ENCODE assay signal across 20 cellular contexts in the genomic region with DNA sequence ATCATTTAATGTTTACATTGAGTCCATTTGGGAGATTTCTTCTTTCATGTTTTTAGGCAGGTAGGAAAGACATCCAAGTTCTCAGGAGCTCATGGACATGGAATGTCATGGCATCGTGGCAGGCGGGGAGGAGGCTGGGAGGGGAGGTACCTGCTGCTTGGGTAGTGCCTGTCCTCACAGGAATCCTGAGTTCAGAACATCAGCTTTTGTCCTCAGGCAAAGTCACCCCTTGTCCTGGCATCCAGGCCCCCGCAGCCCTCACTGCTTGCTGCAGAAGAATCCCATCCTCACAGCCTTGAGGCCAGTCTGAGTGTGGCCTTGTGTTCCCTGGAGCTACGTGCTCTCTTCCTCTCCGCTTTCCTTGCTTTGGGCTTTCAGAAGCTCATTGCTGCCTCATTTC.
"Had no signal": no experiment of that assay in that cellular context is flagged by ENCODE, and none has a peak within 500 bp of the region (broad histone marks: within the 10 kb centered on the region; RNA-seq: fewer than 3 reads in every experiment).

No MANE protein-coding gene starts in this region.

- H2AFZ ChIP-seq: neural progenitor cell had no signal

- H3K4me3 ChIP-seq: neural progenitor cell, testis, uterus had no signal

- H3K4me3 Mint-ChIP-seq: activated CD4-positive, alpha-beta memory T cell treated with anti-CD3 and anti-CD28 coated beads, Interleukin-2, amount 10 ng/mL, durations not matched to agents 7 days and 5 days; activated CD4-positive, alpha-beta T cell treated with anti-CD3 and anti-CD28 coated beads, Interleukin-2, amount 10 ng/mL, durations not matched to agents 24 days and 14 days; activated naive CD4-positive, alpha-beta T cell treated with anti-CD3 and anti-CD28 coated beads, Interleukin-2, amount 10 ng/mL, durations not matched to agents 7 days and 5 days; activated naive CD8-positive, alpha-beta T cell treated with anti-CD3 and anti-CD28 coated beads, Interleukin-2, amount 50 U/mL, for 24 hours; activated T-cell treated with anti-CD3 and anti-CD28 coated beads, Interleukin-2, amount 50 U/mL, for 72 hours; dendritic cell treated with granulocyte-macrophage colony-stimulating factor and Interleukin-4, amounts not matched to agents 40 ng/mL and 50 ng/mL, for 4 days; neural progenitor cell; stimulated activated naive B cell treated with anti-CD40 and anti-IgM and Interleukin-4, amounts not matched to agents 10 μg/mL and 1 μg/mL and 100 μg/mL, for 72 hours had no signal

- H3K9me3 Mint-ChIP-seq: activated CD4-positive, alpha-beta memory T cell treated with anti-CD3 and anti-CD28 coated beads, Interleukin-2, amount 10 ng/mL, durations not matched to agents 7 days and 5 days; activated CD4-positive, alpha-beta T cell treated with anti-CD3 and anti-CD28 coated beads, Interleukin-2, amount 10 ng/mL, durations not matched to agents 24 days and 14 days; activated naive CD4-positive, alpha-beta T cell treated with anti-CD3 and anti-CD28 coated beads, Interleukin-2, amount 10 ng/mL, durations not matched to agents 7 days and 5 days; activated naive CD8-positive, alpha-beta T cell treated with anti-CD3 and anti-CD28 coated beads, Interleukin-2, amount 50 U/mL, for 24 hours; activated T-cell treated with anti-CD3 and anti-CD28 coated beads, Interleukin-2, amount 50 U/mL, for 72 hours; dendritic cell treated with granulocyte-macrophage colony-stimulating factor and Interleukin-4, amounts not matched to agents 40 ng/mL and 50 ng/mL, for 4 days; neural progenitor cell; stimulated activated naive B cell treated with anti-CD40 and anti-IgM and Interleukin-4, amounts not matched to agents 10 μg/mL and 1 μg/mL and 100 μg/mL, for 72 hours had no signal

- H3K36me3 Mint-ChIP-seq: activated naive CD4-positive, alpha-beta T cell treated with anti-CD3 and anti-CD28 coated beads, Interleukin-2, amount 10 ng/mL, durations not matched to agents 7 days and 5 days; neural progenitor cell; stimulated activated naive B cell treated with anti-CD40 and anti-IgM and Interleukin-4, amounts not matched to agents 10 μg/mL and 1 μg/mL and 100 μg/mL, for 72 hours had no signal

- H3K36me3 ChIP-seq: neural progenitor cell, uterus had no signal

- H3K9ac ChIP-seq: neural progenitor cell had no signal

- H3K9me3 ChIP-seq: testis, uterus had no signal

- H3K4me1 Mint-ChIP-seq: activated CD4-positive, alpha-beta memory T cell treated with anti-CD3 and anti-CD28 coated beads, Interleukin-2, amount 10 ng/mL, durations not matched to agents 7 days and 5 days; activated CD4-positive, alpha-beta T cell treated with anti-CD3 and anti-CD28 coated beads, Interleukin-2, amount 10 ng/mL, durations not matched to agents 24 days and 14 days; activated naive CD4-positive, alpha-beta T cell treated with anti-CD3 and anti-CD28 coated beads, Interleukin-2, amount 10 ng/mL, durations not matched to agents 7 days and 5 days; activated naive CD8-positive, alpha-beta T cell treated with anti-CD3 and anti-CD28 coated beads, Interleukin-2, amount 50 U/mL, for 24 hours had no signal

- H3K27ac Mint-ChIP-seq: activated CD4-positive, alpha-beta memory T cell treated with anti-CD3 and anti-CD28 coated beads, Interleukin-2, amount 10 ng/mL, durations not matched to agents 7 days and 5 days; activated CD4-positive, alpha-beta T cell treated with anti-CD3 and anti-CD28 coated beads, Interleukin-2, amount 10 ng/mL, durations not matched to agents 24 days and 14 days; activated naive CD4-positive, alpha-beta T cell treated with anti-CD3 and anti-CD28 coated beads, Interleukin-2, amount 10 ng/mL, durations not matched to agents 7 days and 5 days; activated naive CD8-positive, alpha-beta T cell treated with anti-CD3 and anti-CD28 coated beads, Interleukin-2, amount 50 U/mL, for 24 hours; activated T-cell treated with anti-CD3 and anti-CD28 coated beads, Interleukin-2, amount 50 U/mL, for 72 hours; dendritic cell treated with granulocyte-macrophage colony-stimulating factor and Interleukin-4, amounts not matched to agents 40 ng/mL and 50 ng/mL, for 4 days; stimulated activated naive B cell treated with anti-CD40 and anti-IgM and Interleukin-4, amounts not matched to agents 10 μg/mL and 1 μg/mL and 100 μg/mL, for 72 hours had no signal

- H3K27ac ChIP-seq: foreskin keratinocyte, neural progenitor cell, testis, uterus, VCaP had no signal

- DNase-seq: activated CD4-positive, alpha-beta memory T cell treated with anti-CD3 and anti-CD28 coated beads, Interleukin-2, amount 10 ng/mL, durations not matched to agents 7 days and 5 days; activated CD4-positive, alpha-beta T cell treated with anti-CD3 and anti-CD28 coated beads, Interleukin-2, amount 10 ng/mL, durations not matched to agents 24 days and 14 days; activated effector memory CD4-positive, alpha-beta T cell treated with Interleukin-2 at 50 U/mL for 16 hours; activated naive CD4-positive, alpha-beta T cell treated with anti-CD3 and anti-CD28 coated beads, Interleukin-2, amount 10 ng/mL, durations not matched to agents 7 days and 5 days; activated naive CD8-positive, alpha-beta T cell treated with anti-CD3 and anti-CD28 coated beads, Interleukin-2, amount 50 U/mL, for 24 hours; activated T-cell treated with anti-CD3 and anti-CD28 coated beads, Interleukin-2, amount 50 U/mL, for 72 hours; effector CD4-positive, alpha-beta T cell; erythroblast; foreskin keratinocyte; hippocampal formation; left ventricle myocardium superior; stimulated activated CD4-positive, alpha-beta T cell treated with anti-CD3 and anti-CD28 coated beads, Interleukin-2, amount 100 ng/mL, for 48 hours; stimulated activated CD8-positive, alpha-beta memory T cell treated with anti-CD3 and anti-CD28 coated beads, Interleukin-4, amount 100 ng/mL, for 48 hours; stimulated activated naive B cell treated with anti-CD40 and anti-IgM and Interleukin-4, amounts not matched to agents 10 μg/mL and 1 μg/mL and 100 μg/mL, for 72 hours; testis; trophoblast cell; uterus had no signal

- H3K4me2 ChIP-seq: neural progenitor cell had no signal

- H3K4me1 ChIP-seq: foreskin keratinocyte, testis, uterus had no signal

- H3K27me3 ChIP-seq: neural progenitor cell, testis, uterus had no signal
